Comparison of ENCODE assay signal across 2 cellular contexts in genomic region chr22:50136431-50137047, GRCh38.
TF ChIP-seq lines count a peak whose summit lies in the region.

No MANE protein-coding gene starts in this region.

TF ChIP-seq in K562, 482 proteins besides CTCF, POLR2A, EP300 and RAD21:
- TF ChIP-seq MYNN (IDR thresholded peaks at IDR 0.05), result no peak
- no peak for TF ChIP-seq MYNN (CRISPR knock-in tag; IDR thresholded peaks at IDR 0.05)
- TF ChIP-seq ZBTB5 (IDR thresholded peaks at IDR 0.05), result no peak
- no peak for TF ChIP-seq E4F1 (CRISPR knock-in tag; IDR thresholded peaks at IDR 0.05; ENCODE audit: borderline replicate concordance)
- TF ChIP-seq ZNF436 (CRISPR knock-in tag; IDR thresholded peaks at IDR 0.05), result no peak
- TF ChIP-seq PRDM10 (IDR thresholded peaks at IDR 0.05; ENCODE audit: partially characterized antibody), result no peak
- 0 out of 2 replicates have a peak, but pooled peaks have one; percentile 10 for TF ChIP-seq NFIC (IDR thresholded peaks at IDR 0.05)
- no peak for TF ChIP-seq TOE1 (IDR thresholded peaks at IDR 0.05; ENCODE audit: borderline replicate concordance)
- no peak for TF ChIP-seq TOE1 (CRISPR knock-in tag; IDR thresholded peaks at IDR 0.05; ENCODE audit: borderline replicate concordance, low read depth)
- no peak for TF ChIP-seq MBD2 (IDR thresholded peaks at IDR 0.05; ENCODE audit: borderline replicate concordance, low read depth)

TF ChIP-seq in SK-N-SH treated with all-trans-retinoic acid at 6 μM for 48 hours, 23 proteins besides CTCF, POLR2A, EP300 and RAD21:
- TF ChIP-seq ESRRG (CRISPR knock-in tag; IDR thresholded peaks at IDR 0.05) (no peak), OSR1 (CRISPR knock-in tag; IDR thresholded peaks at IDR 0.05) (no peak)
